ENCODE assay signal across 7 cellular contexts in genomic region chr10:88991900-88992237, GRCh38. TPM values are rescaled to one million over a fixed set of nuclear protein-coding genes. Genes with fewer than 3 reads are reported as not detected.
DNase-seq lines count a peak whose midpoint lies in the region; ATAC-seq and TF ChIP-seq lines count a peak whose summit lies in the region.

No MANE protein-coding gene starts in this region.

- H3K4me1 ChIP-seq in HAP-1 = peaks cover 7% of the 10 kb centered on the region

- H3K27ac ChIP-seq in SK-N-MC = peak overlapping the region; percentile 62; the same call in 1 of the 2 replicates

- DNase-seq in HAP-1 (ENCODE audit: low spot score in 2 of 2) (no peak), SK-N-MC (ENCODE audit: low read depth, low spot score) (no peak), fibroblast of the aortic adventitia (ENCODE audit: low read depth) (no peak), skeletal muscle cell (ENCODE audit: low read depth) (no peak), activated gamma-delta T cell treated with Interleukin-2 at 50 U/mL for 16 hours (no peak), middle frontal gyrus (ENCODE audit: extremely low spot score, low spot score) (no peak)

- H3K4me3 ChIP-seq in HAP-1 (peak overlapping the region; percentile 60), SK-N-MC (peak overlapping the region; percentile 85), fibroblast of the aortic adventitia (ENCODE audit: low read depth, low read length) (peak overlapping the region; percentile 89), skeletal muscle cell (ENCODE audit: low read depth, low read length) (peak overlapping the region; percentile 81)

- no peak for TF ChIP-seq CTCF in fibroblast of the aortic adventitia (IDR thresholded peaks at IDR 0.05; ENCODE audit: insufficient read depth, low read length)

- H3K27me3 ChIP-seq in HAP-1 (ENCODE audit: low read depth) = no peaks in the 10 kb centered on the region

- H3K36me3 ChIP-seq in HAP-1 (replicated peaks) (no peaks in the 10 kb centered on the region), SK-N-MC (ENCODE audit: insufficient read depth, low read length) (no peaks in the 10 kb centered on the region)

- in situ Hi-C loops in HAP-1 (cut with MboI; ENCODE audit: low sequenced_read_pairs) = no loop called here

- H3K9ac ChIP-seq in SK-N-MC (ENCODE audit: insufficient read length) = peak overlapping the region; percentile 87

- no peak for ATAC-seq in GM19463 (IDR thresholded peaks at IDR 0.05; ENCODE audit: unreplicated experiment)

- no peaks in the 10 kb centered on the region for H3K9me3 ChIP-seq in HAP-1
- H3K9me3 ChIP-seq in SK-N-MC (ENCODE audit: low read depth, low read length) = no peaks in the 10 kb centered on the region

RNA-seq across cellular contexts. Expression of gene FAS, which starts 1.3 kb away (rescaled TPM):
- 55.5 and 61.9 TPM in 2 replicates for total RNA-seq in fibroblast of the aortic adventitia (ENCODE audit: low replicate concordance)

RNA-seq across cellular contexts. Expression of gene ACTA2, which starts 39.3 kb away (rescaled TPM):
- total RNA-seq in fibroblast of the aortic adventitia (ENCODE audit: low replicate concordance) = 73.5 and 241 TPM in 2 replicates
